ENCODE assay signal across 27 cellular contexts in the genomic region with DNA sequence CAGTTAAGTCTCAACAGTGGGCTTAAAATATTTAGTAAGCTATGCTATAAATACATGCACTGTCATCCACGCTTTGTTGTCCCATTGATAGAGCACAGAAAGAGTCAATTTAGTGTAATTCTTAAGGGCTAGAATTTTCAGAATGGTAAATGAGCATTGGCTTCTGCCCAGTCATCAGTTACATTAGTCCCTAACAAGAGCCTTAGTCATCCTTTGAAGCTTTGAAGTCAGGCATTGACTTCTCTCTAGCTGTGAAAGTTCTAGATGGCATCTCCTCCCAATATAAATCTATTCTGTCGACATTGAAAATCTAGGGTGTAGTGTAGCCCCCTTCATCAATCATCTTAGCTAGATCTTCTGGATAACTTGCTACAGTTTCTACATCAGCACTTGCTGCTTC. TPM values are rescaled to one million over a fixed set of nuclear protein-coding genes. Genes with fewer than 3 reads are reported as not detected.
A peak's percentile ranks its signal among the peaks of the same experiment; 100 is the strongest.
DNase-seq lines count a peak whose midpoint lies in the region; ATAC-seq, FAIRE-seq and TF ChIP-seq lines count a peak whose summit lies in the region.
"Had no signal": no experiment of that assay in that cellular context is flagged by ENCODE, and none has a peak within 500 bp of the region (broad histone marks: within the 10 kb centered on the region; RNA-seq: fewer than 3 reads in every experiment).

No MANE protein-coding gene starts in this region.

- H4K8ac ChIP-seq in mesenchymal stem cell (ENCODE audit: low read length), result no peak overlapping the region

- peaks cover 37% of the 10 kb centered on the region for H3K4me1 Mint-ChIP-seq in activated naive CD4-positive, alpha-beta T cell treated with anti-CD3 and anti-CD28 coated beads, Interleukin-2, amount 10 ng/mL, durations not matched to agents 7 days and 5 days
- no peaks in the 10 kb centered on the region for H3K4me1 Mint-ChIP-seq in GM23338

- no peaks in the 10 kb centered on the region for H3K9me2 ChIP-seq in GM23338 (ENCODE audit: insufficient read depth)

- DNase-seq in activated naive CD4-positive, alpha-beta T cell treated with anti-CD3 and anti-CD28 coated beads, Interleukin-2, amount 10 ng/mL, durations not matched to agents 7 days and 5 days, result no peak
- no peak for DNase-seq in activated naive CD4-positive, alpha-beta T cell (lab: John Stamatoyannopoulos, UW)
- no peak for DNase-seq in GM23338 (ENCODE audit: low spot score)
- DNase-seq in astrocyte of the hippocampus (ENCODE audit: low read depth, low spot score), result peak; percentile 6
- no peak for DNase-seq in small intestine
- DNase-seq in DMS153 (lab: John Stamatoyannopoulos, UW), result no peak
- DNase-seq in mesenchymal stem cell, result no peak
- DNase-seq: activated CD4-positive, alpha-beta T cell treated with anti-CD3 and anti-CD28 coated beads for 48 hours; activated T-cell treated with anti-CD3 and anti-CD28 coated beads, Interleukin-2, amount 50 U/mL, for 4 hours; dermis blood vessel endothelial cell; foreskin keratinocyte; hippocampal formation; kidney; NCI-H1436 treated with DMSO at 0.1 percent for 48 hours; NCI-H226; NCI-H82; pancreas; PC-9; stimulated activated CD4-positive, alpha-beta T cell treated with anti-CD3 and anti-CD28 coated beads, Interleukin-2, amount 100 ng/mL, for 24 hours; stimulated activated naive CD8-positive, alpha-beta T cell treated with anti-CD3 and anti-CD28 coated beads, Interleukin-15, amount 100 ng/mL, for 72 hours had no signal

- no peak overlapping the region for H4K91ac ChIP-seq in mesenchymal stem cell (ENCODE audit: low read length)

- TF ChIP-seq CTCF in GM23338 (conservative IDR thresholded peaks at IDR 0.05; ENCODE audit: low read depth in 2 of 2), result no peak

- H3K4ac ChIP-seq in mesenchymal stem cell (ENCODE audit: low read depth in 1 of 2, low read length in 2 of 2), result no peak overlapping the region

- no peak overlapping the region for H3K27ac ChIP-seq in GM23338 (ENCODE audit: low read depth)
- H3K27ac ChIP-seq in small intestine (ENCODE audit: low read depth in 1 of 2, low read length in 1 of 2), result no peak overlapping the region
- H3K27ac ChIP-seq in mesenchymal stem cell (ENCODE audit: low read length, poor library complexity, severe bottlenecking), result no peak overlapping the region
- H3K27ac ChIP-seq: epithelial cell of prostate, foreskin keratinocyte, pancreas, PC-9 had no signal

- H3K27me3 ChIP-seq in GM23338 (ENCODE audit: insufficient read depth), result no peaks in the 10 kb centered on the region
- H3K27me3 ChIP-seq in small intestine (ENCODE audit: control insufficient read depth in 2 of 2, insufficient read depth in 2 of 2, low read length in 2 of 2), result no peaks in the 10 kb centered on the region
- H3K27me3 ChIP-seq in mesenchymal stem cell (ENCODE audit: control insufficient read depth in 1 of 2, insufficient read depth in 1 of 2, low read length in 2 of 2), result peaks cover 0 to 15% of the 10 kb centered on the region in 2 experiments
- H3K27me3 ChIP-seq: pancreas had no signal

- no peaks in the 10 kb centered on the region for H4K20me1 ChIP-seq in GM23338 (replicated peaks; ENCODE audit: insufficient read depth)

- H3K9me3 Mint-ChIP-seq in activated naive CD4-positive, alpha-beta T cell treated with anti-CD3 and anti-CD28 coated beads, Interleukin-2, amount 10 ng/mL, durations not matched to agents 7 days and 5 days, result peaks cover 6% of the 10 kb centered on the region
- no peaks in the 10 kb centered on the region; the same call in 2 of the 3 replicates for H3K9me3 Mint-ChIP-seq in GM23338
- H3K9me3 Mint-ChIP-seq: activated T-cell treated with anti-CD3 and anti-CD28 coated beads, Interleukin-2, amount 50 U/mL, for 4 hours; type B pancreatic cell had no signal

- no peaks in the 10 kb centered on the region for H3K79me2 ChIP-seq in GM23338 (replicated peaks; ENCODE audit: insufficient read depth)

- H2BK120ac ChIP-seq in mesenchymal stem cell (ENCODE audit: low read depth, low read length), result no peak overlapping the region

- no peak overlapping the region for H3K23ac ChIP-seq in mesenchymal stem cell (ENCODE audit: low read length in 2 of 2)

- H2AFZ ChIP-seq in GM23338, result peak overlapping the region; percentile 60; the same call in 1 of the 2 replicates
- no peak overlapping the region for H2AFZ ChIP-seq in mesenchymal stem cell (ENCODE audit: low read depth, low read length)
- H2AFZ ChIP-seq: PC-9 had no signal

- no peak overlapping the region for H3K9ac ChIP-seq in mesenchymal stem cell (ENCODE audit: low read length)

- ATAC-seq in GM23338, result no peak
- no peak for ATAC-seq in HG03457 (IDR thresholded peaks at IDR 0.05; ENCODE audit: unreplicated experiment)
- ATAC-seq: foreskin keratinocyte; stimulated activated naive CD8-positive, alpha-beta T cell treated with anti-CD3 and anti-CD28 coated beads, Interleukin-15, amount 100 ng/mL, for 72 hours had no signal

- H3K4me3 ChIP-seq in GM23338, result no peak overlapping the region
- H3K4me3 ChIP-seq in small intestine (ENCODE audit: low read depth in 1 of 2, low read length in 2 of 2), result no peak overlapping the region
- H3K4me3 ChIP-seq in mesenchymal stem cell (ENCODE audit: insufficient read depth in 1 of 2, low read depth in 1 of 2, low read length in 2 of 2), result no peak overlapping the region
- H3K4me3 ChIP-seq: lung, pancreas, PC-9 had no signal

- peaks cover 3% of the 10 kb centered on the region for H3K36me3 Mint-ChIP-seq in activated naive CD4-positive, alpha-beta T cell treated with anti-CD3 and anti-CD28 coated beads, Interleukin-2, amount 10 ng/mL, durations not matched to agents 7 days and 5 days
- no peaks in the 10 kb centered on the region for H3K36me3 Mint-ChIP-seq in GM23338 (ENCODE audit: low read depth)
- H3K36me3 Mint-ChIP-seq: type B pancreatic cell had no signal

- H2BK5ac ChIP-seq in mesenchymal stem cell (ENCODE audit: low read depth, low read length, poor library complexity, severe bottlenecking), result no peak overlapping the region

- no peak overlapping the region for H2BK15ac ChIP-seq in mesenchymal stem cell (ENCODE audit: low read depth, poor library complexity, severe bottlenecking)

- H3K4me2 ChIP-seq in GM23338, result no peak overlapping the region
- no peak overlapping the region for H3K4me2 ChIP-seq in mesenchymal stem cell (ENCODE audit: low read length, poor library complexity, severe bottlenecking)

- H2BK12ac ChIP-seq in mesenchymal stem cell (ENCODE audit: low read length in 2 of 2), result no peak overlapping the region

- H3K18ac ChIP-seq in mesenchymal stem cell (ENCODE audit: low read depth in 1 of 2, low read length in 2 of 2), result no peak overlapping the region

- CTCF ChIA-PET in activated naive CD4-positive, alpha-beta T cell treated with anti-CD3 and anti-CD28 coated beads, Interleukin-2, amount 10 ng/mL, durations not matched to agents 7 days and 5 days (lab: Charles Lee), result interaction anchor here (0.7 to 1.2 kb wide), 4 partner anchors 9 to 162 kb away, joined by 3 to 4 read pairs (median 4); no protein-coding TSS in a partner anchor

- H3K36me3 ChIP-seq in GM23338 (ENCODE audit: insufficient read depth) (no peaks in the 10 kb centered on the region), small intestine (ENCODE audit: control insufficient read depth in 2 of 2, insufficient read depth in 2 of 2, low read length in 2 of 2) (no peaks in the 10 kb centered on the region), mesenchymal stem cell (ENCODE audit: control insufficient read depth in 1 of 2, insufficient read depth in 2 of 2, low read depth in 1 of 2, low read length in 2 of 2) (no peaks in the 10 kb centered on the region)
- H3K36me3 ChIP-seq: pancreas had no signal

- H2AK5ac ChIP-seq in mesenchymal stem cell (ENCODE audit: low read length, severe bottlenecking), result no peak overlapping the region

- no peaks in the 10 kb centered on the region for H3K4me1 ChIP-seq in GM23338 (ENCODE audit: insufficient read depth)
- H3K4me1 ChIP-seq in small intestine (ENCODE audit: control insufficient read depth in 2 of 2, insufficient read depth in 1 of 2, low read depth in 1 of 2, low read length in 1 of 2), result peaks cover 0 to 7% of the 10 kb centered on the region in 2 donors
- no peaks in the 10 kb centered on the region for H3K4me1 ChIP-seq in mesenchymal stem cell (ENCODE audit: control insufficient read depth, insufficient read depth, low read depth, low read length)
- H3K4me1 ChIP-seq: foreskin keratinocyte, pancreas had no signal

- H3K27me3 Mint-ChIP-seq in activated naive CD4-positive, alpha-beta T cell treated with anti-CD3 and anti-CD28 coated beads, Interleukin-2, amount 10 ng/mL, durations not matched to agents 7 days and 5 days, result peaks cover 4% of the 10 kb centered on the region
- no peaks in the 10 kb centered on the region for H3K27me3 Mint-ChIP-seq in GM23338 (ENCODE audit: insufficient read depth, low read depth, poor library complexity)
- H3K27me3 Mint-ChIP-seq: stimulated activated naive CD8-positive, alpha-beta T cell treated with anti-CD3 and anti-CD28 coated beads, Interleukin-15, amount 100 ng/mL, for 72 hours had no signal

- peak; percentile 53 for FAIRE-seq in small intestine (lab: Jason Lieb, UNC)
- FAIRE-seq: bronchial epithelial cell, H1, HTR-8/SVneo, kidney, pancreas had no signal

- H3K9me3 ChIP-seq in small intestine (ENCODE audit: control insufficient read depth, low read depth) (no peaks in the 10 kb centered on the region), mesenchymal stem cell (ENCODE audit: control insufficient read depth, low read length) (no peaks in the 10 kb centered on the region)
- H3K9me3 ChIP-seq: pancreas had no signal

- H3F3A ChIP-seq in GM23338 (replicated peaks; ENCODE audit: low read depth), result no peaks in the 10 kb centered on the region

- H3K79me1 ChIP-seq in mesenchymal stem cell (replicated peaks; ENCODE audit: low read length, poor library complexity, severe bottlenecking), result no peaks in the 10 kb centered on the region

- H3K14ac ChIP-seq in mesenchymal stem cell (ENCODE audit: low read length in 2 of 2), result no peak overlapping the region

- H3K4me3 Mint-ChIP-seq in activated naive CD4-positive, alpha-beta T cell treated with anti-CD3 and anti-CD28 coated beads, Interleukin-2, amount 10 ng/mL, durations not matched to agents 7 days and 5 days, result no peak overlapping the region
- H3K4me3 Mint-ChIP-seq in GM23338, result no peak overlapping the region
- H3K4me3 Mint-ChIP-seq: type B pancreatic cell had no signal

- WGBS in small intestine, 3 donors, result 86 to 92% (median 92%) methylated on average over 2 of the region's 2 CpGs
- 82% methylated on average over 2 of the region's 2 CpGs for WGBS in mesenchymal stem cell

- H3K27ac Mint-ChIP-seq in activated naive CD4-positive, alpha-beta T cell treated with anti-CD3 and anti-CD28 coated beads, Interleukin-2, amount 10 ng/mL, durations not matched to agents 7 days and 5 days, result peak overlapping the region; percentile 87
- no peak overlapping the region for H3K27ac Mint-ChIP-seq in GM23338
- H3K27ac Mint-ChIP-seq: type B pancreatic cell had no signal

TF ChIP-seq in GM23338, 12 proteins besides CTCF, POLR2A, EP300 and RAD21 (continues in another document):
- no peak for TF ChIP-seq POLR2AphosphoS5 (IDR thresholded peaks at IDR 0.05; ENCODE audit: low read depth)

RNA-seq across cellular contexts. Expression of gene LPGAT1, which starts 12.0 kb away (rescaled TPM):
- total RNA-seq in GM23338 (2014; rRNA removed; shearing (Covaris generic)), result 10.1 and 16.4 TPM in 2 replicates
- polyA plus RNA-seq in GM23338 (2016; fragmentation: Nextera tagmentation; extraction: Ambion mirVana) (2.2 and 3.3 TPM in 2 replicates), small intestine (10 to 100 TPM; 13.4 to 23.2 (median 23.0) TPM)
- polyA plus RNA-seq in mesenchymal stem cell (2013, experiment 1 of 2), result 19.9 TPM
- 20.2 TPM for polyA plus RNA-seq in mesenchymal stem cell (2013, experiment 2 of 2)
